Comparison of ENCODE assay signal across 8 cellular contexts in the genomic region with DNA sequence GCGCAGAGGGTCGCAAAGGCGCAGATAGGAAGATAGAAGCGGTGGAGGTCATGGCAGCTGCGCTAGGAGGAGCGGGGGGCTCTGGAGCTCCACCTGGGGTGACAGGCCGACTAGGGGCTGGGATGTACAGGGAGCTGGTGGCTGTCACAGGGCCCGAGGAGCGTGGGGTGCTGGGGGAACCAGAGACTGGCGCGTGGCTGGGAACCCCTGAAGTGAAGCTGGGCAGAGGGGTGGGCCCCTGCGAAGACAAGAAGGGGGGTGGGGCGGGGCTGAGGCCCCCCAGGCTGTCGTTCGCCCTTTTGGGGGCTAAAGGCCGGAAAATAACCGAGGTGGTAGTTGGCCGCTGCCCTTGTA. TPM values are rescaled to one million over a fixed set of nuclear protein-coding genes. Genes with fewer than 3 reads are reported as not detected.
DNase-seq lines count a peak whose midpoint lies in the region; ATAC-seq and TF ChIP-seq lines count a peak whose summit lies in the region.

No MANE protein-coding gene starts in this region.

- no peak overlapping the region for H3K27ac Mint-ChIP-seq in activated T-cell treated with anti-CD3 and anti-CD28 coated beads, Interleukin-2, amount 50 U/mL, for 72 hours

- TF ChIP-seq EP300 in transverse colon (IDR thresholded peaks at IDR 0.05; ENCODE audit: low read depth): no peak

- H3K9ac ChIP-seq in colonic mucosa (ENCODE audit: low read depth in 2 of 2, low read length in 2 of 2): peak overlapping the region; percentile 72 to 75

- H3K4me1 ChIP-seq in colonic mucosa (peaks cover 4% of the 10 kb centered on the region), mononuclear cell (ENCODE audit: insufficient read depth, low read length) (peaks cover 22% of the 10 kb centered on the region), transverse colon (peaks cover 0 to 32% (median 16%) of the 10 kb centered on the region in 4 donors)

- WGBS in transverse colon (ENCODE audit: low coverage in 1 of 2), 2 donors: 24% methylated on average over 18 of the region's 18 CpGs; no CpG with 5 or more reads in 1 of the 2 donors

- H3K36me3 ChIP-seq in colonic mucosa (no peaks in the 10 kb centered on the region), transverse colon (no peaks in the 10 kb centered on the region)

- peak overlapping the region; percentile 78 for H3K4me3 Mint-ChIP-seq in activated T-cell treated with anti-CD3 and anti-CD28 coated beads, Interleukin-2, amount 50 U/mL, for 72 hours

- TF ChIP-seq CTCF in colonic mucosa (IDR thresholded peaks at IDR 0.05) (no peak), transverse colon (IDR thresholded peaks at IDR 0.05) (no peak)

- intact Hi-C loops in colonic mucosa (cut with DNase I) (no loop called here), transverse colon (cut with DNase I; ENCODE audit: low total_unique reads) (no loop called here)

- no peaks in the 10 kb centered on the region for H3K27me3 ChIP-seq in colonic mucosa
- no peaks in the 10 kb centered on the region for H3K27me3 ChIP-seq in mononuclear cell (ENCODE audit: insufficient read depth, low read length)
- H3K27me3 ChIP-seq in transverse colon: no peaks in the 10 kb centered on the region

- H3K9me3 ChIP-seq in colonic mucosa (no peaks in the 10 kb centered on the region), mononuclear cell (ENCODE audit: low read depth, low read length) (no peaks in the 10 kb centered on the region), transverse colon (no peaks in the 10 kb centered on the region)

- no peak overlapping the region for H3K27ac ChIP-seq in colonic mucosa
- peak overlapping the region; percentile 21 to 47 (median 38) for H3K27ac ChIP-seq in transverse colon

- no peaks in the 10 kb centered on the region for H3K9me3 Mint-ChIP-seq in activated T-cell treated with anti-CD3 and anti-CD28 coated beads, Interleukin-2, amount 50 U/mL, for 72 hours

- H3K4me3 ChIP-seq in colonic mucosa: peak overlapping the region; percentile 53
- H3K4me3 ChIP-seq in mononuclear cell (ENCODE audit: low read length): peak overlapping the region; percentile 49
- peak overlapping the region; percentile 45 to 78 (median 62) for H3K4me3 ChIP-seq in transverse colon

- in situ Hi-C loops in transverse colon (cut with MboI; ENCODE audit: low pct_ligation_motif_present in 1 of 4, low pct_unique_long_range_greater_than_20kb in 1 of 4, low sequenced_read_pairs in 3 of 4) (loop anchor here in 1 of 4 donors (25.0 kb wide), 1 partner anchor 386 kb away; the partner anchor contains the start of gene MRPS16), ACHN (cut with HindIII; ENCODE audit: low pct_ligation_motif_present, low pct_unique_long_range_greater_than_20kb, low sequenced_read_pairs) (no loop called here)

- TF ChIP-seq POLR2A in transverse colon (IDR thresholded peaks at IDR 0.05): no peak

- peaks cover 25% of the 10 kb centered on the region for H3K4me1 Mint-ChIP-seq in activated T-cell treated with anti-CD3 and anti-CD28 coated beads, Interleukin-2, amount 50 U/mL, for 72 hours (ENCODE audit: low read depth)

- H3K27me3 Mint-ChIP-seq in activated T-cell treated with anti-CD3 and anti-CD28 coated beads, Interleukin-2, amount 50 U/mL, for 72 hours (ENCODE audit: low read depth): no peaks in the 10 kb centered on the region

- ATAC-seq in activated T-cell treated with anti-CD3 and anti-CD28 coated beads, Interleukin-2, amount 50 U/mL, for 72 hours (replicated peaks in 1 of 2): peak; percentile 5 to 17

- peak in 1 of 2 donors; percentile 9 for DNase-seq in activated T-cell treated with anti-CD3 and anti-CD28 coated beads, Interleukin-2, amount 50 U/mL, for 72 hours
- no peak for DNase-seq in activated T-cell treated with anti-CD3 and anti-CD28 coated beads, Interleukin-2, amount 50 U/mL, for 48 hours
- DNase-seq in colonic mucosa (no peak), transverse colon (no peak), DMS153 treated with DMSO at 0.1 percent for 48 hours (lab: John Stamatoyannopoulos, UW; ENCODE audit: unreplicated experiment) (no peak), ACHN (no peak), OCI-M2 (lab: John Stamatoyannopoulos, UW; ENCODE audit: unreplicated experiment) (no peak)

- no peaks in the 10 kb centered on the region for H3K36me3 Mint-ChIP-seq in activated T-cell treated with anti-CD3 and anti-CD28 coated beads, Interleukin-2, amount 50 U/mL, for 72 hours (ENCODE audit: insufficient read depth in 2 of 2)

RNA-seq across cellular contexts. Expression of gene MYOZ1, which starts 6.6 kb away (rescaled TPM):
- not detected for total RNA-seq in activated T-cell treated with anti-CD3 and anti-CD28 coated beads, Interleukin-2, amount 50 U/mL, for 72 hours
- not detected for total RNA-seq in colonic mucosa
- not detected for total RNA-seq in mononuclear cell
- 1 to 10 TPM in 1 of 4 donors, not detected in 3; 1.1 TPM for total RNA-seq in transverse colon

RNA-seq across cellular contexts. Expression of gene SYNPO2L, which starts 8.0 kb away (rescaled TPM):
- not detected for total RNA-seq in activated T-cell treated with anti-CD3 and anti-CD28 coated beads, Interleukin-2, amount 50 U/mL, for 72 hours
- under 1 TPM in 1 of 2 donors, not detected in 1; 0.05 TPM for total RNA-seq in colonic mucosa
- total RNA-seq in mononuclear cell: 0.10 TPM
- total RNA-seq in transverse colon: 1 to 10 TPM in 1 of 4 donors, under 1 TPM in 1, not detected in 2; 0.14 to 4.5 TPM

RNA-seq across cellular contexts. Expression of gene AGAP5, which starts 50.1 kb away (rescaled TPM):
- total RNA-seq in activated T-cell treated with anti-CD3 and anti-CD28 coated beads, Interleukin-2, amount 50 U/mL, for 72 hours: 10 to 100 TPM in 1 of 2 donors, 1 to 10 TPM in 1; 9.8 to 11.5 TPM
- total RNA-seq in colonic mucosa (1 to 10 TPM; 4.8 to 8.2 TPM), mononuclear cell (1.8 TPM), transverse colon (10 to 100 TPM in 1 of 4 donors, 1 to 10 TPM in 2, not detected in 1; 8.0 to 12.7 (median 8.6) TPM)

RNA-seq across cellular contexts. Expression of gene USP54, which starts 56.7 kb away (rescaled TPM):
- 1 to 10 TPM; 2.4 to 4.1 TPM for total RNA-seq in activated T-cell treated with anti-CD3 and anti-CD28 coated beads, Interleukin-2, amount 50 U/mL, for 72 hours
- total RNA-seq in colonic mucosa (100 to 1,000 TPM in 1 of 2 donors, 10 to 100 TPM in 1; 70.8 to 151 TPM), mononuclear cell (1.8 TPM), transverse colon (100 to 1,000 TPM; 109 to 168 (median 114) TPM)
